ENCODE assay signal across 31 cellular contexts in genomic region chr17:80516533-80516932, GRCh38. TPM values are rescaled to one million over a fixed set of nuclear protein-coding genes. Genes with fewer than 3 reads are reported as not detected.
"Had no signal": no experiment of that assay in that cellular context is flagged by ENCODE, and none has a peak within 500 bp of the region (broad histone marks: within the 10 kb centered on the region; RNA-seq: fewer than 3 reads in every experiment).

No MANE protein-coding gene starts in this region.

- H3K4me2 ChIP-seq: smooth muscle cell had no signal

- H3K9me3 ChIP-seq: esophagus squamous epithelium, heart right ventricle, left lung, mucosa of descending colon, prostate gland, right atrium auricular region, suprapubic skin, transverse colon, upper lobe of right lung, uterus had no signal

- H3K4me3 ChIP-seq: esophagus squamous epithelium, heart right ventricle, left lung, mucosa of descending colon, prostate gland, right atrium auricular region, smooth muscle cell, suprapubic skin, transverse colon, upper lobe of right lung, uterus had no signal

- H3K4me1 Mint-ChIP-seq: naive B cell; neural crest cell; stimulated activated naive CD8-positive, alpha-beta T cell treated with anti-CD3 and anti-CD28 coated beads, Interleukin-15, amount 100 ng/mL, for 72 hours had no signal

- FAIRE-seq: endometrium, islet of Langerhans had no signal

- H3K4me3 Mint-ChIP-seq: effector memory CD8-positive, alpha-beta T cell; mesothelial cell of epicardium; naive B cell; natural killer cell treated with Interleukin-12 subunit alpha and Interleukin-12 subunit beta and Interleukin-15 and Interleukin-18, amount 100 ng/mL, for 72 hours; neural crest cell; stimulated activated naive CD8-positive, alpha-beta T cell treated with anti-CD3 and anti-CD28 coated beads, Interleukin-15, amount 100 ng/mL, for 72 hours had no signal

- H3K4me1 ChIP-seq: esophagus squamous epithelium, heart right ventricle, left lung, prostate gland, right atrium auricular region, transverse colon, upper lobe of right lung, uterus had no signal

- H3K27me3 ChIP-seq: right atrium auricular region, uterus had no signal

- H3K9me3 Mint-ChIP-seq: effector memory CD8-positive, alpha-beta T cell; mesothelial cell of epicardium; natural killer cell treated with Interleukin-12 subunit alpha and Interleukin-12 subunit beta and Interleukin-15 and Interleukin-18, amount 100 ng/mL, for 72 hours; neural crest cell; stimulated activated naive CD8-positive, alpha-beta T cell treated with anti-CD3 and anti-CD28 coated beads, Interleukin-15, amount 100 ng/mL, for 72 hours had no signal

- H3K36me3 Mint-ChIP-seq: mesothelial cell of epicardium; naive B cell; natural killer cell treated with Interleukin-12 subunit alpha and Interleukin-12 subunit beta and Interleukin-15 and Interleukin-18, amount 100 ng/mL, for 72 hours had no signal

- H3K36me3 ChIP-seq: esophagus squamous epithelium, heart right ventricle, left lung, prostate gland, right atrium auricular region, suprapubic skin, transverse colon, upper lobe of right lung, uterus had no signal

- DNase-seq: effector memory CD8-positive, alpha-beta T cell; erythroblast; esophagus squamous epithelium; foreskin melanocyte; glutamatergic neuron; heart right ventricle; hippocampal formation; left cardiac atrium; left lung; mesenchymal stem cell; mucosa of descending colon; naive B cell; stimulated activated CD4-positive, alpha-beta T cell treated with anti-CD3 and anti-CD28 coated beads, Interleukin-12 subunit alpha, Interleukin-12 subunit beta, amount 100 ng/mL, for 4 hours; stimulated activated CD4-positive, alpha-beta T cell treated with anti-CD3 and anti-CD28 coated beads, Interleukin-1b, Interleukin-23, amount 100 ng/mL, for 48 hours; stimulated activated CD4-positive, alpha-beta T cell treated with anti-CD3 and anti-CD28 coated beads, Interleukin-4, amount 100 ng/mL, for 1 hour; stimulated activated CD8-positive, alpha-beta memory T cell treated with anti-CD3 and anti-CD28 coated beads, Interleukin-4, amount 100 ng/mL, for 48 hours; stimulated activated naive CD4-positive, alpha-beta T cell; stimulated activated naive CD8-positive, alpha-beta T cell treated with anti-CD3 and anti-CD28 coated beads, Interleukin-15, amount 100 ng/mL, for 72 hours; transverse colon; upper lobe of right lung; uterus had no signal

- H3K27ac ChIP-seq: esophagus squamous epithelium, heart right ventricle, left lung, prostate gland, right atrium auricular region, suprapubic skin, transverse colon, upper lobe of right lung, uterus had no signal

- H3K27ac Mint-ChIP-seq: effector memory CD8-positive, alpha-beta T cell; mesothelial cell of epicardium; naive B cell; natural killer cell treated with Interleukin-12 subunit alpha and Interleukin-12 subunit beta and Interleukin-15 and Interleukin-18, amount 100 ng/mL, for 72 hours; stimulated activated naive CD8-positive, alpha-beta T cell treated with anti-CD3 and anti-CD28 coated beads, Interleukin-15, amount 100 ng/mL, for 72 hours had no signal

RNA-seq across cellular contexts. Expression of gene NPTX1, which starts 40.1 kb away (rescaled TPM):
- total RNA-seq: heart right ventricle, kidney epithelial cell, left cardiac atrium, right atrium auricular region had no signal
